26 cellular contexts compared by ENCODE assay signal in genomic region chr6:69722683-69723082, GRCh38.
"Had no signal": no experiment of that assay in that cellular context is flagged by ENCODE, and none has a peak within 500 bp of the region (broad histone marks: within the 10 kb centered on the region; RNA-seq: fewer than 3 reads in every experiment).

No MANE protein-coding gene starts in this region.

- H3K4me1 ChIP-seq: colonic mucosa, esophagus muscularis mucosa, esophagus squamous epithelium, foreskin keratinocyte, gastrocnemius medialis, gastroesophageal sphincter, heart left ventricle, heart right ventricle had no signal

- H3K4me3 Mint-ChIP-seq: dendritic cell treated with granulocyte-macrophage colony-stimulating factor and Interleukin-4, amounts not matched to agents 40 ng/mL and 50 ng/mL, for 4 days; effector memory CD8-positive, alpha-beta T cell had no signal

- ATAC-seq: effector memory CD8-positive, alpha-beta T cell; esophagus mucosa; foreskin keratinocyte; gastrocnemius medialis; gastroesophageal sphincter; heart left ventricle; heart right ventricle had no signal

- H3K36me3 ChIP-seq: colonic mucosa had no signal

- FAIRE-seq: endometrium, endothelial cell of umbilical vein had no signal

- H3K27me3 Mint-ChIP-seq: dendritic cell treated with granulocyte-macrophage colony-stimulating factor and Interleukin-4, amounts not matched to agents 40 ng/mL and 50 ng/mL, for 4 days; effector memory CD8-positive, alpha-beta T cell had no signal

- H3K4me3 ChIP-seq: colonic mucosa, coronary artery, dorsolateral prefrontal cortex, esophagus muscularis mucosa, esophagus squamous epithelium, gastrocnemius medialis, gastroesophageal sphincter, heart left ventricle, heart right ventricle had no signal

- H3K27me3 ChIP-seq: colonic mucosa, dorsolateral prefrontal cortex, esophagus muscularis mucosa, esophagus squamous epithelium, foreskin keratinocyte, gastrocnemius medialis, gastroesophageal sphincter, heart left ventricle, heart right ventricle had no signal

- H3K27ac ChIP-seq: colonic mucosa, coronary artery, epithelial cell of prostate, esophagus muscularis mucosa, esophagus squamous epithelium, foreskin keratinocyte, gastrocnemius medialis, gastroesophageal sphincter, heart left ventricle, heart right ventricle had no signal

- H3K9me3 ChIP-seq: colonic mucosa had no signal

- H3K27ac Mint-ChIP-seq: dendritic cell treated with granulocyte-macrophage colony-stimulating factor and Interleukin-4, amounts not matched to agents 40 ng/mL and 50 ng/mL, for 4 days; effector memory CD8-positive, alpha-beta T cell had no signal

- DNase-seq: colonic mucosa; cortex of kidney; dermis blood vessel endothelial cell; dorsolateral prefrontal cortex; effector CD4-positive, alpha-beta T cell; effector CD8-positive, alpha-beta T cell; effector memory CD4-positive, alpha-beta T cell; effector memory CD8-positive, alpha-beta T cell; erythroblast; esophagus squamous epithelium; foreskin fibroblast; foreskin keratinocyte; foreskin melanocyte; gastrocnemius medialis; glutamatergic neuron; head of caudate nucleus; heart left ventricle; heart right ventricle had no signal
